Comparison of ENCODE assay signal across 23 cellular contexts in the genomic region with DNA sequence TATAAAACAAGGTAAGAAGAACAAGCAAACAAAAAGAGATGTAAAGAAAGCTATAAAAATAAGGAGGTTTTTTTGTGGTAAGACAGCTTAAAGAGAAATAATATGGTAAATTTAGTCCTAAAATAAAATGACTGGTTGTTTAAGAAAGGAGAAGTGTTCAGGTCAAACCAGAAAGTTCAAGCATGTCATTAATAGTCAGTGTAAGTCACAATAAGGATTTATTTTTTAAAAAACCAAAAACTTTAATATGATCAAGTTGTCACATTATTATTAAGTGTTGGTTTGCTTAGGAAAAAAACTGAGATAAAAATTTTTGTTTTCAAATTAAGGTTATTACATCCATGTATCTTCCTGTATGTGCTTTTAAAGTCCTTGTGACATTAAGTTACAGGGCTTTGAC. TPM values are rescaled to one million over a fixed set of nuclear protein-coding genes. Genes with fewer than 3 reads are reported as not detected.
"Had no signal": no experiment of that assay in that cellular context is flagged by ENCODE, and none has a peak within 500 bp of the region (broad histone marks: within the 10 kb centered on the region; RNA-seq: fewer than 3 reads in every experiment).

No MANE protein-coding gene starts in this region.

- H3K4me1 ChIP-seq: left lung, lower lobe of right lung, spleen, suprapubic skin, uterus had no signal

- H3K36me3 ChIP-seq: left lung, lower lobe of right lung, ovary, spleen, suprapubic skin, thoracic aorta, tibial artery, uterus had no signal

- H3K9me3 ChIP-seq: lower lobe of right lung, ovary, suprapubic skin, thoracic aorta, tibial artery, uterus had no signal

- H3K27me3 ChIP-seq: left lung, ovary, spleen, suprapubic skin, tibial artery, uterus had no signal

- DNase-seq: hippocampal formation; kidney; left colon; left lung; lower lobe of right lung; mammary epithelial cell; midbrain; mucosa of descending colon; naive thymus-derived CD4-positive, alpha-beta T cell; ovary; retina; right cardiac atrium; spleen; stimulated activated CD4-positive, alpha-beta T cell treated with anti-CD3 and anti-CD28 coated beads, Interleukin-4, amount 100 ng/mL, for 24 hours; stimulated activated naive CD4-positive, alpha-beta T cell; tibial artery; trophoblast cell; uterus had no signal

- H3K27ac ChIP-seq: left lung, lower lobe of right lung, ovary, skin epidermis, spleen, suprapubic skin, thoracic aorta, tibial artery, uterus had no signal

- H3K4me3 ChIP-seq: left lung, lower lobe of right lung, mucosa of descending colon, ovary, skin epidermis, spleen, suprapubic skin, thoracic aorta, tibial artery, uterus had no signal

RNA-seq across cellular contexts. Expression of a gene that starts 19.1 kb away (rescaled TPM):
- polyA plus RNA-seq: liver; mammary epithelial cell; naive thymus-derived CD4-positive, alpha-beta T cell; neural cell; ovary; right cardiac atrium; spleen had no signal

RNA-seq across cellular contexts. Expression of a gene that starts 56.6 kb away (rescaled TPM):
- polyA plus RNA-seq: mammary epithelial cell; naive thymus-derived CD4-positive, alpha-beta T cell; right cardiac atrium had no signal
